Comparison of ENCODE assay signal across 10 cellular contexts in the genomic region with DNA sequence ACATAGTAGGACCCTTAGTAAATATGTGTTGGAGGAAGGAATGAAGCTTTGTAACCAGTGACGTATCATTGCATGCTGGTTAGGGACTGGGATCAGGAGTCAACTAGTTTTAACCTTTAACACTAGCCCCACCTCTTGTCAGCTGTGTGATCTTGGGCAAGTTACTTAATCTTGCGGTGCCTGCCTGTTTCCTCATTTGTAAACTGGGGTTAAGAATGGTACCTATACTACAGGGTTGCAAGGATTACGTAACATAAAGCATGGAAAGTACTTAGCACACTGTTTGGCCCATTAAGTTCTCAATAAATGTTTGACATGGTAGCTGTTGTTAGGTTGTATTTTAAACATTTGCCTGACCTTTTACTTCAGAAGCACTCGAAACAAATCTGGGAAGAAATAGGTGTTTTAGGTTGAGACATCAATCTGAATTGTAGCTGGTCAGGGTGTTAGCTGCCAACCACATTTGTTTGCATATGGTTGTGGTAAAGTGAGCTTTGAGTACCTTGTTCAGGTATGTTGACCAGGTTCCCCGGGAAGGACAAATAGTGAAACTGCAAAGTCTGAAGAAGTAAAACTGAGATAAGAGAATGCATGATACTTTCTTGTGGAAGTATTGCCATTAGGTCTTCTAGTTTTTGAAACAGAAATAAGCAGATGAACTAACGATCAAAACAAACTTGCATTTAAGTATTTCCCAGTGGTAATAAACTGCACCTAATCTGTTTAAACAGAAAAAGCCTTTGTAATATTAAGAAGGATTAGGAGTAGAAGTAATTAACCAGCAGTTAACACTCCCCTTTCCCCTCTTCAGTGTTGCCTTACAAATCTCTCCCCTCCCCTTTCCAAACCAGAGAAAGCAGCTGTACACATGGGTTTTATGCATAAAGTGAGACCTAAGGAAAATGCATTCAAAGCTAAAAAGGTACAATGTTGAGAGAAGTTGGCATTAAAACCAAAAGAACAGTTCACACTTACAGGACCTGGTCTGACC. TPM values are rescaled to one million over a fixed set of nuclear protein-coding genes. Genes with fewer than 3 reads are reported as not detected.
DNase-seq lines count a peak whose midpoint lies in the region; ATAC-seq and TF ChIP-seq lines count a peak whose summit lies in the region.
"Had no signal": no experiment of that assay in that cellular context is flagged by ENCODE, and none has a peak within 500 bp of the region (broad histone marks: within the 10 kb centered on the region; RNA-seq: fewer than 3 reads in every experiment).

No MANE protein-coding gene starts in this region.

- ATAC-seq in HG02885 (IDR thresholded peaks at IDR 0.05; ENCODE audit: poor library complexity, unreplicated experiment), result peak; percentile 69
- peak; percentile 87 for ATAC-seq in mucosa of descending colon

- H3K36me3 ChIP-seq in OCI-LY3 (replicated peaks; ENCODE audit: low read depth, low read length), result peaks cover 31% of the 10 kb centered on the region
- no peaks in the 10 kb centered on the region for H3K36me3 ChIP-seq in mucosa of descending colon (ENCODE audit: low read depth)
- H3K36me3 ChIP-seq: Peyer's patch had no signal

- H3K27ac ChIP-seq in OCI-LY3 (ENCODE audit: low read length) (peak overlapping the region; percentile 77), caudate nucleus (ENCODE audit: low read depth, low read length) (no peak overlapping the region)
- H3K27ac ChIP-seq: 22Rv1 had no signal

- H3K27me3 ChIP-seq in OCI-LY3 (ENCODE audit: low read depth, low read length), result no peaks in the 10 kb centered on the region
- H3K27me3 ChIP-seq: Peyer's patch had no signal

- H4K20me1 ChIP-seq in OCI-LY3 (ENCODE audit: insufficient read depth, low read length), result peaks cover 79% of the 10 kb centered on the region

- DNase-seq in DMS 273 (lab: John Stamatoyannopoulos, UW; ENCODE audit: unreplicated experiment) (peak; percentile 14), DMS 273 treated with DMSO at 0.1 percent for 48 hours (lab: John Stamatoyannopoulos, UW) (no peak), mucosa of descending colon (no peak), posterior cingulate gyrus (no peak), caudate nucleus (lab: John Stamatoyannopoulos, UW) (no peak), middle frontal gyrus (ENCODE audit: extremely low spot score, low spot score) (no peak)

- intact Hi-C loops in mucosa of descending colon (cut with DNase I, micrococcal nuclease) (no loop called here), posterior cingulate gyrus (cut with DNase I) (no loop called here)

- H3K4me1 ChIP-seq in OCI-LY3 (ENCODE audit: low read length) (peaks cover 57% of the 10 kb centered on the region), mucosa of descending colon (ENCODE audit: low read depth) (peaks cover 22% of the 10 kb centered on the region)

- H3K9me3 ChIP-seq in OCI-LY3 (ENCODE audit: insufficient read depth, low read length) (no peaks in the 10 kb centered on the region), mucosa of descending colon (no peaks in the 10 kb centered on the region)
- H3K9me3 ChIP-seq: Peyer's patch had no signal

- H3K4me2 ChIP-seq in OCI-LY3 (ENCODE audit: low read length), result peak overlapping the region; percentile 76

- H2AFZ ChIP-seq in OCI-LY3 (ENCODE audit: low read depth, low read length), result no peak overlapping the region

- H3K79me2 ChIP-seq in OCI-LY3 (ENCODE audit: low read length), result peaks cover 87% of the 10 kb centered on the region

- TF ChIP-seq CTCF in OCI-LY3 (IDR thresholded peaks at IDR 0.05; ENCODE audit: low read depth, low read length), result peak; percentile 46
- no peak for TF ChIP-seq CTCF in mucosa of descending colon (IDR thresholded peaks at IDR 0.05)

- H3K4me3 ChIP-seq in OCI-LY3 (ENCODE audit: low read length) (peak overlapping the region; percentile 49), mucosa of descending colon (no peak overlapping the region)
- H3K4me3 ChIP-seq: Peyer's patch had no signal

- H3K9ac ChIP-seq in OCI-LY3 (ENCODE audit: low read length), result no peak overlapping the region; the same call in 1 of the 2 replicates

RNA-seq across cellular contexts. Expression of a gene that starts 25.8 kb away (rescaled TPM):
- total RNA-seq in mucosa of descending colon, result not detected
- total RNA-seq: Peyer's patch had no signal
